1 cellular context compared by ENCODE assay signal in the genomic region with DNA sequence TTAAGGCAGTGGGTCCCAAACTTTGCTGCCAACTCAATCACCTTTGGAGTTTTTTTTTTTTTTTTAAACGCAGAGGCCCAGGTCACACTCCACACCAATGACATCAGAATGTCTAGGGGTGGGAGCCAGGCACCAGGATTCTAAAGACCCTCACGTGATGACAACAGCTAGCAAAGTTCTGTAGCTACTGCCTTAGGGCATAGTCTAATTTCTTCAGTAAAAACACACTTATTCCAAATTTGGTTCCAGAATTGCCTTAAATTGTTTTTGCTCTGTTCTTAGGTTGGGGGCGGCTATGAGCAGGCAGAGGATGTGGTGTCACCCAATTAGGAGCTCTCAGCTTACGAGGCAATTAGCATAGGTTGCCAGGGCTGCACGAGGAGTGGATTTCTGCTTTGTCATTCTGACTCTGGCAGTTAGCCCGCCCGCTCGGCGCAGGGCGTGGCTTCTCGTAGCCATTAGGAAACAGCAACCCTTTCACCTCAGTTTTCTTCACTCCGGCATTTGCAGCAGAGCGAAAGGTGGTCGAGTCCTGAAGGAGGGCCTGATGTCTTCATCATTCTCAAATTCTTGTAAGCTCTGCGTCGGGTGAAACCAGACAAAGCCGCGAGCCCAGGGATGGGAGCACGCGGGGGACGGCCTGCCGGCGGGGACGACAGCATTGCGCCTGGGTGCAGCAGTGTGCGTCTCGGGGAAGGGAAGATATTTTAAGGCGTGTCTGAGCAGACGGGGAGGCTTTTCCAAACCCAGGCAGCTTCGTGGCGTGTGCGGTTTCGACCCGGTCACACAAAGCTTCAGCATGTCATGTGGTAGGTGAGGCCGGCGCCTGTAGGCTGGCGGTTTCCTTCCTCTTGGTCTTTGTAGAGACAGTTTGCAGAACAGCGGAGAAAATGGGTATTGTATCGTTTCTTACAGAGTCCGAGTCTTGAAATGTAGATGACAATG.
TF ChIP-seq lines count a peak whose summit lies in the region.

No MANE protein-coding gene starts in this region.

TF ChIP-seq in GM12878, 131 proteins besides CTCF, POLR2A, EP300 and RAD21 (continued from another document):
- TF ChIP-seq, protein P1, sequence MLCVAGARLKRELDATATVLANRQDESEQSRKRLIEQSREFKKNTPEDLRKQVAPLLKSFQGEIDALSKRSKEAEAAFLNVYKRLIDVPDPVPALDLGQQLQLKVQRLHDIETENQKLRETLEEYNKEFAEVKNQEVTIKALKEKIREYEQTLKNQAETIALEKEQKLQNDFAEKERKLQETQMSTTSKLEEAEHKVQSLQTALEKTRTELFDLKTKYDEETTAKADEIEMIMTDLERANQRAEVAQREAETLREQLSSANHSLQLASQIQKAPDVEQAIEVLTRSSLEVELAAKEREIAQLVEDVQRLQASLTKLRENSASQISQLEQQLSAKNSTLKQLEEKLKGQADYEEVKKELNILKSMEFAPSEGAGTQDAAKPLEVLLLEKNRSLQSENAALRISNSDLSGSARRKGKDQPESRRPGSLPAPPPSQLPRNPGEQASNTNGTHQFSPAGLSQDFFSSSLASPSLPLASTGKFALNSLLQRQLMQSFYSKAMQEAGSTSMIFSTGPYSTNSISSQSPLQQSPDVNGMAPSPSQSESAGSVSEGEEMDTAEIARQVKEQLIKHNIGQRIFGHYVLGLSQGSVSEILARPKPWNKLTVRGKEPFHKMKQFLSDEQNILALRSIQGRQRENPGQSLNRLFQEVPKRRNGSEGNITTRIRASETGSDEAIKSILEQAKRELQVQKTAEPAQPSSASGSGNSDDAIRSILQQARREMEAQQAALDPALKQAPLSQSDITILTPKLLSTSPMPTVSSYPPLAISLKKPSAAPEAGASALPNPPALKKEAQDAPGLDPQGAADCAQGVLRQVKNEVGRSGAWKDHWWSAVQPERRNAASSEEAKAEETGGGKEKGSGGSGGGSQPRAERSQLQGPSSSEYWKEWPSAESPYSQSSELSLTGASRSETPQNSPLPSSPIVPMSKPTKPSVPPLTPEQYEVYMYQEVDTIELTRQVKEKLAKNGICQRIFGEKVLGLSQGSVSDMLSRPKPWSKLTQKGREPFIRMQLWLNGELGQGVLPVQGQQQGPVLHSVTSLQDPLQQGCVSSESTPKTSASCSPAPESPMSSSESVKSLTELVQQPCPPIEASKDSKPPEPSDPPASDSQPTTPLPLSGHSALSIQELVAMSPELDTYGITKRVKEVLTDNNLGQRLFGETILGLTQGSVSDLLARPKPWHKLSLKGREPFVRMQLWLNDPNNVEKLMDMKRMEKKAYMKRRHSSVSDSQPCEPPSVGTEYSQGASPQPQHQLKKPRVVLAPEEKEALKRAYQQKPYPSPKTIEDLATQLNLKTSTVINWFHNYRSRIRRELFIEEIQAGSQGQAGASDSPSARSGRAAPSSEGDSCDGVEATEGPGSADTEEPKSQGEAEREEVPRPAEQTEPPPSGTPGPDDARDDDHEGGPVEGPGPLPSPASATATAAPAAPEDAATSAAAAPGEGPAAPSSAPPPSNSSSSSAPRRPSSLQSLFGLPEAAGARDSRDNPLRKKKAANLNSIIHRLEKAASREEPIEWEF (IDR thresholded peaks at IDR 0.05; ENCODE audit: insufficient replicate concordance, low read depth, low read length): no peak
- no peak for TF ChIP-seq MYB (IDR thresholded peaks at IDR 0.05; ENCODE audit: borderline replicate concordance, low read depth, low read length)
- TF ChIP-seq PAX8 (IDR thresholded peaks at IDR 0.05): no peak
- peak; percentile 18 for TF ChIP-seq FOS (IDR thresholded peaks at IDR 0.05; ENCODE audit: borderline replicate concordance, extremely low read depth, insufficient read length)
- peak; percentile 94; the same call in 2 of the 3 replicates for TF ChIP-seq POU2F2 (IDR thresholded peaks at IDR 0.05; ENCODE audit: borderline replicate concordance, low read depth, low read length)
- TF ChIP-seq HDAC2 (IDR thresholded peaks at IDR 0.05): no peak
- TF ChIP-seq GABPA (IDR thresholded peaks at IDR 0.05; ENCODE audit: low read depth): 0 out of 2 replicates have a peak, but pooled peaks have one; percentile 32
- TF ChIP-seq, protein P2, sequence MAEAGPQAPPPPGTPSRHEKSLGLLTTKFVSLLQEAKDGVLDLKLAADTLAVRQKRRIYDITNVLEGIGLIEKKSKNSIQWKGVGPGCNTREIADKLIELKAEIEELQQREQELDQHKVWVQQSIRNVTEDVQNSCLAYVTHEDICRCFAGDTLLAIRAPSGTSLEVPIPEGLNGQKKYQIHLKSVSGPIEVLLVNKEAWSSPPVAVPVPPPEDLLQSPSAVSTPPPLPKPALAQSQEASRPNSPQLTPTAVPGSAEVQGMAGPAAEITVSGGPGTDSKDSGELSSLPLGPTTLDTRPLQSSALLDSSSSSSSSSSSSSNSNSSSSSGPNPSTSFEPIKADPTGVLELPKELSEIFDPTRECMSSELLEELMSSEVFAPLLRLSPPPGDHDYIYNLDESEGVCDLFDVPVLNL (IDR thresholded peaks at IDR 0.05; ENCODE audit: low read depth, low read length): no peak
- peak; percentile 80 for TF ChIP-seq MXI1 (IDR thresholded peaks at IDR 0.05; ENCODE audit: low read depth, low read length)
- TF ChIP-seq BACH1 (IDR thresholded peaks at IDR 0.05; ENCODE audit: borderline replicate concordance): peak; percentile 98
- TF ChIP-seq CREB1 (IDR thresholded peaks at IDR 0.05; ENCODE audit: low read depth): peak; percentile 69; the same call in 1 of the 2 replicates
- peak; percentile 81 for TF ChIP-seq CBX5 (IDR thresholded peaks at IDR 0.05; ENCODE audit: low read depth)
- TF ChIP-seq, protein P3, sequence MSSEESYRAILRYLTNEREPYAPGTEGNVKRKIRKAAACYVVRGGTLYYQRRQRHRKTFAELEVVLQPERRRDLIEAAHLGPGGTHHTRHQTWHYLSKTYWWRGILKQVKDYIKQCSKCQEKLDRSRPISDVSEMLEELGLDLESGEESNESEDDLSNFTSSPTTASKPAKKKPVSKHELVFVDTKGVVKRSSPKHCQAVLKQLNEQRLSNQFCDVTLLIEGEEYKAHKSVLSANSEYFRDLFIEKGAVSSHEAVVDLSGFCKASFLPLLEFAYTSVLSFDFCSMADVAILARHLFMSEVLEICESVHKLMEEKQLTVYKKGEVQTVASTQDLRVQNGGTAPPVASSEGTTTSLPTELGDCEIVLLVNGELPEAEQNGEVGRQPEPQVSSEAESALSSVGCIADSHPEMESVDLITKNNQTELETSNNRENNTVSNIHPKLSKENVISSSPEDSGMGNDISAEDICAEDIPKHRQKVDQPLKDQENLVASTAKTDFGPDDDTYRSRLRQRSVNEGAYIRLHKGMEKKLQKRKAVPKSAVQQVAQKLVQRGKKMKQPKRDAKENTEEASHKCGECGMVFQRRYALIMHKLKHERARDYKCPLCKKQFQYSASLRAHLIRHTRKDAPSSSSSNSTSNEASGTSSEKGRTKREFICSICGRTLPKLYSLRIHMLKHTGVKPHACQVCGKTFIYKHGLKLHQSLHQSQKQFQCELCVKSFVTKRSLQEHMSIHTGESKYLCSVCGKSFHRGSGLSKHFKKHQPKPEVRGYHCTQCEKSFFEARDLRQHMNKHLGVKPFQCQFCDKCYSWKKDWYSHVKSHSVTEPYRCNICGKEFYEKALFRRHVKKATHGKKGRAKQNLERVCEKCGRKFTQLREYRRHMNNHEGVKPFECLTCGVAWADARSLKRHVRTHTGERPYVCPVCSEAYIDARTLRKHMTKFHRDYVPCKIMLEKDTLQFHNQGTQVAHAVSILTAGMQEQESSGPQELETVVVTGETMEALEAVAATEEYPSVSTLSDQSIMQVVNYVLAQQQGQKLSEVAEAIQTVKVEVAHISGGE (CRISPR knock-in tag; IDR thresholded peaks at IDR 0.05): no peak
- TF ChIP-seq, protein P4, sequence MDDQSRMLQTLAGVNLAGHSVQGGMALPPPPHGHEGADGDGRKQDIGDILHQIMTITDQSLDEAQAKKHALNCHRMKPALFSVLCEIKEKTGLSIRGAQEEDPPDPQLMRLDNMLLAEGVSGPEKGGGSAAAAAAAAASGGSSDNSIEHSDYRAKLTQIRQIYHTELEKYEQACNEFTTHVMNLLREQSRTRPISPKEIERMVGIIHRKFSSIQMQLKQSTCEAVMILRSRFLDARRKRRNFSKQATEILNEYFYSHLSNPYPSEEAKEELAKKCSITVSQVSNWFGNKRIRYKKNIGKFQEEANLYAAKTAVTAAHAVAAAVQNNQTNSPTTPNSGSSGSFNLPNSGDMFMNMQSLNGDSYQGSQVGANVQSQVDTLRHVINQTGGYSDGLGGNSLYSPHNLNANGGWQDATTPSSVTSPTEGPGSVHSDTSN (IDR thresholded peaks at IDR 0.05; ENCODE audit: insufficient replicate concordance, low read depth, low read length): peak; percentile 88
- peak; percentile 65 for TF ChIP-seq CBFB (IDR thresholded peaks at IDR 0.05; ENCODE audit: low read depth)
- TF ChIP-seq, protein P5, sequence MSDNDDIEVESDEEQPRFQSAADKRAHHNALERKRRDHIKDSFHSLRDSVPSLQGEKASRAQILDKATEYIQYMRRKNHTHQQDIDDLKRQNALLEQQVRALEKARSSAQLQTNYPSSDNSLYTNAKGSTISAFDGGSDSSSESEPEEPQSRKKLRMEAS (IDR thresholded peaks at IDR 0.05; ENCODE audit: low read depth, low read length): peak; percentile 67
- no peak for TF ChIP-seq ESRRA (IDR thresholded peaks at IDR 0.05; ENCODE audit: low read length)
- no peak for TF ChIP-seq EZH2 (IDR thresholded peaks at IDR 0.05; ENCODE audit: borderline replicate concordance, control insufficient read depth, low read depth, low read length)
- no peak for TF ChIP-seq NFXL1 (IDR thresholded peaks at IDR 0.05; ENCODE audit: borderline replicate concordance)
- TF ChIP-seq, protein P6, sequence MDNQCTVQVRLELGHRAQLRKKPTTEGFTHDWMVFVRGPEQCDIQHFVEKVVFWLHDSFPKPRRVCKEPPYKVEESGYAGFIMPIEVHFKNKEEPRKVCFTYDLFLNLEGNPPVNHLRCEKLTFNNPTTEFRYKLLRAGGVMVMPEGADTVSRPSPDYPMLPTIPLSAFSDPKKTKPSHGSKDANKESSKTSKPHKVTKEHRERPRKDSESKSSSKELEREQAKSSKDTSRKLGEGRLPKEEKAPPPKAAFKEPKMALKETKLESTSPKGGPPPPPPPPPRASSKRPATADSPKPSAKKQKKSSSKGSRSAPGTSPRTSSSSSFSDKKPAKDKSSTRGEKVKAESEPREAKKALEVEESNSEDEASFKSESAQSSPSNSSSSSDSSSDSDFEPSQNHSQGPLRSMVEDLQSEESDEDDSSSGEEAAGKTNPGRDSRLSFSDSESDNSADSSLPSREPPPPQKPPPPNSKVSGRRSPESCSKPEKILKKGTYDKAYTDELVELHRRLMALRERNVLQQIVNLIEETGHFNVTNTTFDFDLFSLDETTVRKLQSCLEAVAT (IDR thresholded peaks at IDR 0.05): peak; percentile 84
- TF ChIP-seq ASH2L (IDR thresholded peaks at IDR 0.05; ENCODE audit: borderline replicate concordance, low read depth): no peak
- no peak for TF ChIP-seq RBBP5 (conservative IDR thresholded peaks at IDR 0.05)
- no peak for TF ChIP-seq SUZ12 (IDR thresholded peaks at IDR 0.05; ENCODE audit: unreplicated experiment)
- TF ChIP-seq, protein P7, sequence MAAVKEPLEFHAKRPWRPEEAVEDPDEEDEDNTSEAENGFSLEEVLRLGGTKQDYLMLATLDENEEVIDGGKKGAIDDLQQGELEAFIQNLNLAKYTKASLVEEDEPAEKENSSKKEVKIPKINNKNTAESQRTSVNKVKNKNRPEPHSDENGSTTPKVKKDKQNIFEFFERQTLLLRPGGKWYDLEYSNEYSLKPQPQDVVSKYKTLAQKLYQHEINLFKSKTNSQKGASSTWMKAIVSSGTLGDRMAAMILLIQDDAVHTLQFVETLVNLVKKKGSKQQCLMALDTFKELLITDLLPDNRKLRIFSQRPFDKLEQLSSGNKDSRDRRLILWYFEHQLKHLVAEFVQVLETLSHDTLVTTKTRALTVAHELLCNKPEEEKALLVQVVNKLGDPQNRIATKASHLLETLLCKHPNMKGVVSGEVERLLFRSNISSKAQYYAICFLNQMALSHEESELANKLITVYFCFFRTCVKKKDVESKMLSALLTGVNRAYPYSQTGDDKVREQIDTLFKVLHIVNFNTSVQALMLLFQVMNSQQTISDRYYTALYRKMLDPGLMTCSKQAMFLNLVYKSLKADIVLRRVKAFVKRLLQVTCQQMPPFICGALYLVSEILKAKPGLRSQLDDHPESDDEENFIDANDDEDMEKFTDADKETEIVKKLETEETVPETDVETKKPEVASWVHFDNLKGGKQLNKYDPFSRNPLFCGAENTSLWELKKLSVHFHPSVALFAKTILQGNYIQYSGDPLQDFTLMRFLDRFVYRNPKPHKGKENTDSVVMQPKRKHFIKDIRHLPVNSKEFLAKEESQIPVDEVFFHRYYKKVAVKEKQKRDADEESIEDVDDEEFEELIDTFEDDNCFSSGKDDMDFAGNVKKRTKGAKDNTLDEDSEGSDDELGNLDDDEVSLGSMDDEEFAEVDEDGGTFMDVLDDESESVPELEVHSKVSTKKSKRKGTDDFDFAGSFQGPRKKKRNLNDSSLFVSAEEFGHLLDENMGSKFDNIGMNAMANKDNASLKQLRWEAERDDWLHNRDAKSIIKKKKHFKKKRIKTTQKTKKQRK (IDR thresholded peaks at IDR 0.05; ENCODE audit: low read depth, low read length): no peak
- TF ChIP-seq, protein P8, sequence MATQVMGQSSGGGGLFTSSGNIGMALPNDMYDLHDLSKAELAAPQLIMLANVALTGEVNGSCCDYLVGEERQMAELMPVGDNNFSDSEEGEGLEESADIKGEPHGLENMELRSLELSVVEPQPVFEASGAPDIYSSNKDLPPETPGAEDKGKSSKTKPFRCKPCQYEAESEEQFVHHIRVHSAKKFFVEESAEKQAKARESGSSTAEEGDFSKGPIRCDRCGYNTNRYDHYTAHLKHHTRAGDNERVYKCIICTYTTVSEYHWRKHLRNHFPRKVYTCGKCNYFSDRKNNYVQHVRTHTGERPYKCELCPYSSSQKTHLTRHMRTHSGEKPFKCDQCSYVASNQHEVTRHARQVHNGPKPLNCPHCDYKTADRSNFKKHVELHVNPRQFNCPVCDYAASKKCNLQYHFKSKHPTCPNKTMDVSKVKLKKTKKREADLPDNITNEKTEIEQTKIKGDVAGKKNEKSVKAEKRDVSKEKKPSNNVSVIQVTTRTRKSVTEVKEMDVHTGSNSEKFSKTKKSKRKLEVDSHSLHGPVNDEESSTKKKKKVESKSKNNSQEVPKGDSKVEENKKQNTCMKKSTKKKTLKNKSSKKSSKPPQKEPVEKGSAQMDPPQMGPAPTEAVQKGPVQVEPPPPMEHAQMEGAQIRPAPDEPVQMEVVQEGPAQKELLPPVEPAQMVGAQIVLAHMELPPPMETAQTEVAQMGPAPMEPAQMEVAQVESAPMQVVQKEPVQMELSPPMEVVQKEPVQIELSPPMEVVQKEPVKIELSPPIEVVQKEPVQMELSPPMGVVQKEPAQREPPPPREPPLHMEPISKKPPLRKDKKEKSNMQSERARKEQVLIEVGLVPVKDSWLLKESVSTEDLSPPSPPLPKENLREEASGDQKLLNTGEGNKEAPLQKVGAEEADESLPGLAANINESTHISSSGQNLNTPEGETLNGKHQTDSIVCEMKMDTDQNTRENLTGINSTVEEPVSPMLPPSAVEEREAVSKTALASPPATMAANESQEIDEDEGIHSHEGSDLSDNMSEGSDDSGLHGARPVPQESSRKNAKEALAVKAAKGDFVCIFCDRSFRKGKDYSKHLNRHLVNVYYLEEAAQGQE (IDR thresholded peaks at IDR 0.05; ENCODE audit: low read depth, low read length): no peak
